Comparison of ENCODE assay signal across 29 cellular contexts in the genomic region with DNA sequence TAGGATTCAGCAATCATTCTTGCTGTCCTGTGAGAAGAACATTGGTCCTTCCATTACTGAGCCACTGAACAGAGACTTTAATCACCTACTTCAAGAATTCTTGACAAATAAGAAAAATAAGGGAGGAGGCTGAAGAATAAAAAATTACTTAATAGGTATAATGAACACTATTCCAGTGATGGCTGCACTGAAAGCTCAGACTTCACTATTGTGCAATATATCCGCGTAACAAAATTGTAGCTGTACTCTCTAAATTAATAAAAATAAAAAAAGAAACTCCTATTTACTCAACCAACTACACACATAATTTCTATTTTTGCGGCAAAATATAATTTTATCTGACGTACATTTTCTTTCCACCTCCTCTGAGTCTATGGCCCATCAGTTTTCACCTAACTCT.
"Had no signal": no experiment of that assay in that cellular context is flagged by ENCODE, and none has a peak within 500 bp of the region (broad histone marks: within the 10 kb centered on the region; RNA-seq: fewer than 3 reads in every experiment).

No MANE protein-coding gene starts in this region.

- DNase-seq: colonic mucosa; cortex of kidney; dermis blood vessel endothelial cell; dorsolateral prefrontal cortex; effector CD4-positive, alpha-beta T cell; effector CD8-positive, alpha-beta T cell; effector memory CD4-positive, alpha-beta T cell; effector memory CD8-positive, alpha-beta T cell; erythroblast; esophagus squamous epithelium; foreskin fibroblast; foreskin keratinocyte; foreskin melanocyte; gastrocnemius medialis; glutamatergic neuron; head of caudate nucleus; heart left ventricle; heart right ventricle had no signal

- H3K4me1 ChIP-seq: colonic mucosa, esophagus muscularis mucosa, esophagus squamous epithelium, foreskin keratinocyte, gastrocnemius medialis, gastroesophageal sphincter, heart left ventricle, heart right ventricle had no signal

- H3K27me3 ChIP-seq: colonic mucosa, dorsolateral prefrontal cortex, esophagus muscularis mucosa, esophagus squamous epithelium, foreskin keratinocyte, gastrocnemius medialis, gastroesophageal sphincter, heart left ventricle, heart right ventricle, hepatocyte had no signal

- H3K27me3 Mint-ChIP-seq: dendritic cell treated with granulocyte-macrophage colony-stimulating factor and Interleukin-4, amounts not matched to agents 40 ng/mL and 50 ng/mL, for 4 days; effector memory CD8-positive, alpha-beta T cell had no signal

- H3K4me3 ChIP-seq: colonic mucosa, coronary artery, dorsolateral prefrontal cortex, esophagus muscularis mucosa, esophagus squamous epithelium, gastrocnemius medialis, gastroesophageal sphincter, heart left ventricle, heart right ventricle, hepatocyte had no signal

- H3K4me3 Mint-ChIP-seq: dendritic cell treated with granulocyte-macrophage colony-stimulating factor and Interleukin-4, amounts not matched to agents 40 ng/mL and 50 ng/mL, for 4 days; effector memory CD8-positive, alpha-beta T cell had no signal

- H3K79me2 ChIP-seq: hepatocyte had no signal

- H3K4me2 ChIP-seq: hepatocyte had no signal

- H3K27ac Mint-ChIP-seq: dendritic cell treated with granulocyte-macrophage colony-stimulating factor and Interleukin-4, amounts not matched to agents 40 ng/mL and 50 ng/mL, for 4 days; effector memory CD8-positive, alpha-beta T cell had no signal

- ATAC-seq: effector memory CD8-positive, alpha-beta T cell; esophagus mucosa; foreskin keratinocyte; gastrocnemius medialis; gastroesophageal sphincter; heart left ventricle; heart right ventricle had no signal

- FAIRE-seq: colon, endometrium, endothelial cell of umbilical vein, frontal cortex had no signal

- H2AFZ ChIP-seq: hepatocyte had no signal

- H3K9me3 ChIP-seq: colonic mucosa, esophagus squamous epithelium had no signal

- H3K27ac ChIP-seq: colonic mucosa, coronary artery, dorsolateral prefrontal cortex, epithelial cell of prostate, esophagus muscularis mucosa, esophagus squamous epithelium, foreskin keratinocyte, gastrocnemius medialis, gastroesophageal sphincter, heart left ventricle, heart right ventricle, hepatocyte had no signal

- H3K36me3 ChIP-seq: colonic mucosa, esophagus muscularis mucosa, esophagus squamous epithelium, gastrocnemius medialis, gastroesophageal sphincter, heart left ventricle, heart right ventricle had no signal
